ENCODE assay signal across 8 cellular contexts in the genomic region with DNA sequence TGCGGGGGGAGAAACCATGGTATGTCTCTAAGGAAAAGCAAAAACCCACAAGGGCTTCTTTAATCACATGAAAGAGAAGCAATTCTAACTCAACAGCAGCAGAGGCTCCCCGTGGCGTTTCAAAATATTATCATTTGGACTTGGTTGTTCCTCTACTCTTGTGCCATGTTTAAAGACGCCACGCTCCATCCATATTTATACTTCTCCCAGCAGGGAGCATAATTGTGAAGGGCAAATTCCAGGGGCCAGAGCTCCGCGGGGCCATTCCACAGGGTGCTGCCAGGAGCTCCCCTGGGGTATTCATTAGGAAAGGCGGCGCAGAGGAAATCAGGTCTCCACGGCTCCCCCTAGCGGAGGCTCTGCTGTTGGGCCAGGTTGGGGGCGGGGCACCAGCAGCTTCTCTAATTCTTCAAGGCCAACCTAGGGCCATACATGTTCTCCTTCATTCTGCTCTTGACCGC.
DNase-seq lines count a peak whose midpoint lies in the region; ATAC-seq and TF ChIP-seq lines count a peak whose summit lies in the region.

No MANE protein-coding gene starts in this region.

- peak overlapping the region; percentile 59 for H3K4me3 Mint-ChIP-seq in activated CD4-positive, alpha-beta memory T cell treated with anti-CD3 and anti-CD28 coated beads, Interleukin-2, amount 10 ng/mL, durations not matched to agents 7 days and 5 days
- peak overlapping the region; percentile 64 to 68 for H3K4me3 Mint-ChIP-seq in effector memory CD8-positive, alpha-beta T cell
- peak overlapping the region; percentile 76 to 90 (median 85) for H3K4me3 Mint-ChIP-seq in naive thymus-derived CD8-positive, alpha-beta T cell
- H3K4me3 Mint-ChIP-seq in stimulated activated naive CD8-positive, alpha-beta T cell treated with anti-CD3 and anti-CD28 coated beads, Interleukin-15, amount 100 ng/mL, for 72 hours = peak overlapping the region; percentile 75 to 78

- H3K27ac Mint-ChIP-seq in activated CD4-positive, alpha-beta memory T cell treated with anti-CD3 and anti-CD28 coated beads, Interleukin-2, amount 10 ng/mL, durations not matched to agents 7 days and 5 days = no peak overlapping the region
- no peak overlapping the region for H3K27ac Mint-ChIP-seq in effector memory CD8-positive, alpha-beta T cell
- H3K27ac Mint-ChIP-seq in naive thymus-derived CD8-positive, alpha-beta T cell = peak overlapping the region; percentile 42 to 82 (median 66)
- peak overlapping the region in 1 of 2 donors; percentile 97 for H3K27ac Mint-ChIP-seq in stimulated activated naive CD8-positive, alpha-beta T cell treated with anti-CD3 and anti-CD28 coated beads, Interleukin-15, amount 100 ng/mL, for 72 hours

- no peaks in the 10 kb centered on the region for H3K9me3 Mint-ChIP-seq in activated CD4-positive, alpha-beta memory T cell treated with anti-CD3 and anti-CD28 coated beads, Interleukin-2, amount 10 ng/mL, durations not matched to agents 7 days and 5 days
- H3K9me3 Mint-ChIP-seq in effector memory CD8-positive, alpha-beta T cell = no peaks in the 10 kb centered on the region
- H3K9me3 Mint-ChIP-seq in naive thymus-derived CD8-positive, alpha-beta T cell = peaks cover 0 to 1% (median 0%) of the 10 kb centered on the region in 9 donors
- no peaks in the 10 kb centered on the region for H3K9me3 Mint-ChIP-seq in stimulated activated naive CD8-positive, alpha-beta T cell treated with anti-CD3 and anti-CD28 coated beads, Interleukin-15, amount 100 ng/mL, for 72 hours

- H3K4me1 Mint-ChIP-seq in activated CD4-positive, alpha-beta memory T cell treated with anti-CD3 and anti-CD28 coated beads, Interleukin-2, amount 10 ng/mL, durations not matched to agents 7 days and 5 days = peaks cover 16% of the 10 kb centered on the region
- H3K4me1 Mint-ChIP-seq in effector memory CD8-positive, alpha-beta T cell (ENCODE audit: low read depth in 2 of 2) = peaks cover 17 to 22% of the 10 kb centered on the region in 2 donors
- H3K4me1 Mint-ChIP-seq in naive thymus-derived CD8-positive, alpha-beta T cell = peaks cover 23 to 46% (median 33%) of the 10 kb centered on the region in 4 donors
- peaks cover 34% of the 10 kb centered on the region for H3K4me1 Mint-ChIP-seq in stimulated activated naive CD8-positive, alpha-beta T cell treated with anti-CD3 and anti-CD28 coated beads, Interleukin-15, amount 100 ng/mL, for 72 hours

- TF ChIP-seq CTCF in GM13976 (IDR thresholded peaks at IDR 0.05; ENCODE audit: borderline replicate concordance, control extremely low read depth, extremely low read depth, insufficient read depth, missing control alignments) = peak; percentile 86

- CTCF ChIA-PET in activated CD4-positive, alpha-beta memory T cell treated with anti-CD3 and anti-CD28 coated beads, Interleukin-2, amount 10 ng/mL, durations not matched to agents 7 days and 5 days (lab: Charles Lee) = interaction anchor here (0.6 to 2.3 kb wide), 37 partner anchors 8 to 477 kb away, joined by 3 to 40 read pairs (median 3); partner anchors contain the start of gene C1orf52

- H3K36me3 Mint-ChIP-seq in activated CD4-positive, alpha-beta memory T cell treated with anti-CD3 and anti-CD28 coated beads, Interleukin-2, amount 10 ng/mL, durations not matched to agents 7 days and 5 days (ENCODE audit: low read depth) = no peaks in the 10 kb centered on the region
- no peaks in the 10 kb centered on the region for H3K36me3 Mint-ChIP-seq in effector memory CD8-positive, alpha-beta T cell (ENCODE audit: insufficient read depth)
- H3K36me3 Mint-ChIP-seq in naive thymus-derived CD8-positive, alpha-beta T cell = no peaks in the 10 kb centered on the region

- peak; percentile 86 for ATAC-seq in HG02870 (IDR thresholded peaks at IDR 0.05; ENCODE audit: unreplicated experiment)
- peak; percentile 65 for ATAC-seq in effector memory CD8-positive, alpha-beta T cell (replicated peaks)
- ATAC-seq in naive thymus-derived CD8-positive, alpha-beta T cell = peak; percentile 86 to 96
- peak; percentile 61 for ATAC-seq in stimulated activated naive CD8-positive, alpha-beta T cell treated with anti-CD3 and anti-CD28 coated beads, Interleukin-15, amount 100 ng/mL, for 72 hours

- peak; percentile 83 for DNase-seq in GM13976 (ENCODE audit: low spot score)
- peak; percentile 80 for DNase-seq in NCI-H2227 treated with DMSO at 0.1 percent for 48 hours (lab: John Stamatoyannopoulos, UW)
- DNase-seq in activated CD4-positive, alpha-beta memory T cell treated with anti-CD3 and anti-CD28 coated beads, Interleukin-2, amount 10 ng/mL, durations not matched to agents 7 days and 5 days = peak; percentile 80
- DNase-seq in effector memory CD8-positive, alpha-beta T cell = peak; percentile 69 to 84 (median 69)
- DNase-seq in naive thymus-derived CD8-positive, alpha-beta T cell = peak; percentile 58 to 87 (median 78)
- peak; percentile 69 to 75 for DNase-seq in stimulated activated naive CD8-positive, alpha-beta T cell treated with anti-CD3 and anti-CD28 coated beads, Interleukin-15, amount 100 ng/mL, for 72 hours
- no peak for DNase-seq in dedifferentiated amniotic fluid mesenchymal stem cell (ENCODE audit: extremely low spot score)

- in situ Hi-C loops in GM13976 (cut with MboI; ENCODE audit: low sequenced_read_pairs, unreplicated experiment) = no loop called here

- peaks cover 2% of the 10 kb centered on the region for H3K27me3 Mint-ChIP-seq in activated CD4-positive, alpha-beta memory T cell treated with anti-CD3 and anti-CD28 coated beads, Interleukin-2, amount 10 ng/mL, durations not matched to agents 7 days and 5 days
- peaks cover 0 to 16% of the 10 kb centered on the region in 2 donors for H3K27me3 Mint-ChIP-seq in effector memory CD8-positive, alpha-beta T cell
- H3K27me3 Mint-ChIP-seq in naive thymus-derived CD8-positive, alpha-beta T cell = no peaks in the 10 kb centered on the region
- H3K27me3 Mint-ChIP-seq in stimulated activated naive CD8-positive, alpha-beta T cell treated with anti-CD3 and anti-CD28 coated beads, Interleukin-15, amount 100 ng/mL, for 72 hours = no peaks in the 10 kb centered on the region

- POLR2A ChIA-PET in activated CD4-positive, alpha-beta memory T cell treated with anti-CD3 and anti-CD28 coated beads, Interleukin-2, amount 10 ng/mL, durations not matched to agents 7 days and 5 days (lab: Charles Lee) = interaction anchor here (1.1 kb wide), 1 partner anchor 154 kb away, joined by 4 read pairs; no protein-coding TSS in a partner anchor
- POLR2A ChIA-PET in naive thymus-derived CD8-positive, alpha-beta T cell (lab: Charles Lee) = interaction anchor here (0.9 kb wide), 1 partner anchor 637 kb away, joined by 3 read pairs; no protein-coding TSS in a partner anchor

Comparison
In these comparisons a context has a peak if more than half of its experiments do, and no peak if none do; other contexts are left out.
1. H3K27ac Mint-ChIP-seq: peak in naive thymus-derived CD8-positive, alpha-beta T cell (10 of 10); none in activated CD4-positive, alpha-beta memory T cell treated with anti-CD3 and anti-CD28 coated beads, Interleukin-2, amount 10 ng/mL, durations not matched to agents 7 days and 5 days (single experiment) and effector memory CD8-positive, alpha-beta T cell (0 of 2).
2. Peak in every context shown above with its lines, with median percentiles within 50 percentile points of each other: ATAC-seq and H3K4me3 Mint-ChIP-seq.